ENCODE assay signal across 24 cellular contexts in genomic region chr17:8147805-8148404, GRCh38. TPM values are rescaled to one million over a fixed set of nuclear protein-coding genes. Genes with fewer than 3 reads are reported as not detected.
DNase-seq lines count a peak whose midpoint lies in the region; FAIRE-seq and TF ChIP-seq lines count a peak whose summit lies in the region.
"Had no signal": no experiment of that assay in that cellular context is flagged by ENCODE, and none has a peak within 500 bp of the region (broad histone marks: within the 10 kb centered on the region; RNA-seq: fewer than 3 reads in every experiment).

No MANE protein-coding gene starts in this region.

- peaks cover 18% of the 10 kb centered on the region for H3K4me1 ChIP-seq in adipocyte (ENCODE audit: control insufficient read depth, insufficient read depth, low read length)
- peaks cover 9 to 14% of the 10 kb centered on the region in 2 donors for H3K4me1 ChIP-seq in kidney (ENCODE audit: control insufficient read depth in 1 of 2, insufficient read depth in 1 of 2, low read depth in 1 of 2, low read length in 2 of 2)
- H3K4me1 ChIP-seq in stomach smooth muscle (ENCODE audit: control insufficient read depth, insufficient read depth, low read length) = peaks cover 62% of the 10 kb centered on the region
- peaks cover 19% of the 10 kb centered on the region for H3K4me1 ChIP-seq in Karpas-422 (ENCODE audit: low read length)

- intact Hi-C loops in kidney (cut with DNase I) = no loop called here

- TF ChIP-seq CTCF in kidney (IDR thresholded peaks at IDR 0.05; ENCODE audit: borderline replicate concordance, extremely low read depth, insufficient read depth) = no peak

- FAIRE-seq in kidney (lab: Jason Lieb, UNC) = no peak
- FAIRE-seq: astrocyte had no signal

- H3K9ac ChIP-seq in adipocyte (ENCODE audit: low read length) (peak overlapping the region; percentile 41), kidney (ENCODE audit: low read length in 2 of 2) (no peak overlapping the region), stomach smooth muscle (ENCODE audit: low read length in 2 of 2) (peak overlapping the region in 1 of 2 donors; percentile 21), Karpas-422 (ENCODE audit: low read length) (no peak overlapping the region)
- H3K9ac ChIP-seq: BLaER1 had no signal

- H3K27ac ChIP-seq in kidney (ENCODE audit: low read depth in 2 of 2, low read length in 2 of 2) = no peak overlapping the region
- H3K27ac ChIP-seq in stomach smooth muscle (ENCODE audit: low read length) = peak overlapping the region; percentile 71
- no peak overlapping the region for H3K27ac ChIP-seq in Karpas-422 (ENCODE audit: low read length)
- H3K27ac ChIP-seq: BLaER1, epithelial cell of prostate, SJCRH30 had no signal

- H3K4me3 ChIP-seq in H7 (ENCODE audit: insufficient read depth, low read depth, low read length) = no peak overlapping the region
- no peak overlapping the region for H3K4me3 ChIP-seq in adipocyte (ENCODE audit: low read length)
- H3K4me3 ChIP-seq in kidney (ENCODE audit: low read length in 2 of 2) = no peak overlapping the region
- H3K4me3 ChIP-seq in stomach smooth muscle (ENCODE audit: low read length in 2 of 2) = no peak overlapping the region
- H3K4me3 ChIP-seq in Karpas-422 (ENCODE audit: low read length) = no peak overlapping the region
- H3K4me3 ChIP-seq: BLaER1, SJCRH30 had no signal

- no peak overlapping the region for H2AFZ ChIP-seq in Karpas-422 (ENCODE audit: low read length)

- peaks cover 13% of the 10 kb centered on the region for H4K20me1 ChIP-seq in Karpas-422 (ENCODE audit: insufficient read depth, low read depth, low read length)

- no peaks in the 10 kb centered on the region for H3K9me2 ChIP-seq in Karpas-422 (replicated peaks; ENCODE audit: insufficient read depth, low read length)

- H3K4me2 ChIP-seq in Karpas-422 (ENCODE audit: low read depth, low read length, poor library complexity, severe bottlenecking) = no peak overlapping the region
- H3K4me2 ChIP-seq: BLaER1 had no signal

- H3K9me3 ChIP-seq in adipocyte (ENCODE audit: control insufficient read depth, low read length) (no peaks in the 10 kb centered on the region), kidney (ENCODE audit: control insufficient read depth in 1 of 2, low read length in 2 of 2) (no peaks in the 10 kb centered on the region), stomach smooth muscle (ENCODE audit: control insufficient read depth in 2 of 2, low read length in 2 of 2) (no peaks in the 10 kb centered on the region), Karpas-422 (ENCODE audit: low read length) (no peaks in the 10 kb centered on the region)
- H3K9me3 ChIP-seq: BLaER1, SJCRH30 had no signal

- H3K27me3 ChIP-seq in H7 (ENCODE audit: control insufficient read depth, insufficient read depth, low read length) (no peaks in the 10 kb centered on the region), adipocyte (replicated peaks; ENCODE audit: control insufficient read depth, insufficient read depth, low read length) (no peaks in the 10 kb centered on the region), stomach smooth muscle (ENCODE audit: control insufficient read depth in 1 of 2, insufficient read depth in 2 of 2, low read length in 2 of 2) (no peaks in the 10 kb centered on the region), Karpas-422 (ENCODE audit: low read length) (no peaks in the 10 kb centered on the region)
- H3K27me3 ChIP-seq: BLaER1, SJCRH30 had no signal

- DNase-seq in H7 (peak; percentile 45), adipocyte (ENCODE audit: low read depth) (no peak), kidney (peak; percentile 57), NCI-H1092 treated with DMSO at 0.1 percent for 48 hours (lab: John Stamatoyannopoulos, UW) (no peak), HT-29 (ENCODE audit: low spot score) (no peak), Karpas-422 (no peak)
- DNase-seq: activated gamma-delta T cell; cortex of kidney; DMS53; H9; KG1; mesendoderm; NCI-H1048; NCI-H526 treated with DMSO at 0.1 percent for 48 hours; OCI-M1; SJCRH30; stimulated activated CD4-positive, alpha-beta T cell treated with anti-CD3 and anti-CD28 coated beads, Interleukin-1b, Interleukin-23, amount 100 ng/mL, for 48 hours; T-helper 9 cell had no signal

- H3K36me3 ChIP-seq in H7 (replicated peaks; ENCODE audit: control insufficient read depth, insufficient read depth, low read length) = peaks cover 24% of the 10 kb centered on the region
- H3K36me3 ChIP-seq in adipocyte (ENCODE audit: control insufficient read depth, insufficient read depth, low read length, severe bottlenecking) = peaks cover 79% of the 10 kb centered on the region
- H3K36me3 ChIP-seq in kidney (ENCODE audit: control insufficient read depth in 1 of 2, insufficient read depth in 2 of 2, low read length in 2 of 2) = peaks cover 58 to 76% of the 10 kb centered on the region in 2 donors
- H3K36me3 ChIP-seq in stomach smooth muscle (ENCODE audit: control insufficient read depth in 2 of 2, insufficient read depth in 2 of 2, low read length in 2 of 2) = peaks cover 70 to 72% of the 10 kb centered on the region in 2 donors
- H3K36me3 ChIP-seq in Karpas-422 (ENCODE audit: insufficient read depth, low read length) = 0 out of 2 replicates have a peak, but pooled peaks cover 3% of the 10 kb centered on the region
- H3K36me3 ChIP-seq: SJCRH30 had no signal

- H3K79me2 ChIP-seq in Karpas-422 (ENCODE audit: low read length) = peaks cover 21% of the 10 kb centered on the region

RNA-seq across cellular contexts. Expression of gene PER1, which starts 4.3 kb away (rescaled TPM):
- total RNA-seq in H7 (2014; rRNA removed; shearing (Covaris generic)) = 19.2 and 32.4 TPM in 2 replicates
- 161 TPM for total RNA-seq in kidney
- 25.2 TPM for polyA plus RNA-seq in kidney (ENCODE audit: insufficient read depth, low read depth, low replicate concordance)
- total RNA-seq in HT-29 (2014; rRNA removed; shearing (Covaris generic)) = 37.1 and 43.5 TPM in 2 replicates
- total RNA-seq in Karpas-422 (2014; rRNA removed; shearing (Covaris generic); ENCODE audit: low replicate concordance) = 12.7 and 24.0 TPM in 2 replicates

RNA-seq across cellular contexts. Expression of gene VAMP2, which starts 14.8 kb away (rescaled TPM):
- total RNA-seq in H7 (2014; rRNA removed; shearing (Covaris generic)) = 7.3 and 10.5 TPM in 2 replicates
- 107 TPM for total RNA-seq in kidney
- polyA plus RNA-seq in kidney (ENCODE audit: insufficient read depth, low read depth, low replicate concordance) = 124 TPM
- total RNA-seq in HT-29 (2014; rRNA removed; shearing (Covaris generic)) = 4.9 and 5.8 TPM in 2 replicates
- total RNA-seq in Karpas-422 (2014; rRNA removed; shearing (Covaris generic); ENCODE audit: low replicate concordance) = 24.5 and 47.7 TPM in 2 replicates

RNA-seq across cellular contexts. Expression of gene HES7, which starts 24.0 kb away (rescaled TPM):
- total RNA-seq in H7 (2014; rRNA removed; shearing (Covaris generic)) = 1.3 and 2.1 TPM in 2 replicates
- total RNA-seq in kidney = 0.25 TPM
- polyA plus RNA-seq in kidney (ENCODE audit: insufficient read depth, low read depth, low replicate concordance) = not detected
- total RNA-seq in HT-29 (2014; rRNA removed; shearing (Covaris generic)) = 0.61 and 0.76 TPM in 2 replicates
- 0.37 and 2.1 TPM in 2 replicates for total RNA-seq in Karpas-422 (2014; rRNA removed; shearing (Covaris generic); ENCODE audit: low replicate concordance)
- total RNA-seq: subcutaneous adipose tissue had no signal

RNA-seq across cellular contexts. Expression of gene TMEM107, which starts 28.3 kb away (rescaled TPM):
- 27.7 and 40.7 TPM in 2 replicates for total RNA-seq in H7 (2014; rRNA removed; shearing (Covaris generic))
- total RNA-seq in kidney = 23.4 TPM
- polyA plus RNA-seq in kidney (ENCODE audit: insufficient read depth, low read depth, low replicate concordance) = 24.6 TPM
- 12.6 and 14.5 TPM in 2 replicates for total RNA-seq in HT-29 (2014; rRNA removed; shearing (Covaris generic))
- total RNA-seq in Karpas-422 (2014; rRNA removed; shearing (Covaris generic); ENCODE audit: low replicate concordance) = 70.7 and 134 TPM in 2 replicates

RNA-seq across cellular contexts. Expression of gene ALOXE3, which starts 29.6 kb away (rescaled TPM):
- total RNA-seq in H7 (2014; rRNA removed; shearing (Covaris generic)) = not detected in 2 replicates
- not detected for total RNA-seq in kidney
- polyA plus RNA-seq in kidney (ENCODE audit: insufficient read depth, low read depth, low replicate concordance) = not detected
- not detected in 2 replicates for total RNA-seq in HT-29 (2014; rRNA removed; shearing (Covaris generic))
- total RNA-seq in Karpas-422 (2014; rRNA removed; shearing (Covaris generic); ENCODE audit: low replicate concordance) = 0.18 TPM in 1 of 2 replicates, not detected in the other
- total RNA-seq: sciatic nerve, SJCRH30, subcutaneous adipose tissue had no signal

Comparison
In these comparisons a context has a peak if more than half of its experiments do, and no peak if none do; other contexts are left out.
1. DNase-seq: peak in H7 (single experiment) and kidney (single experiment); none in adipocyte (single experiment), NCI-H1092 treated with DMSO at 0.1 percent for 48 hours (single experiment), HT-29 (single experiment) and Karpas-422 (single experiment).